In genomic region chrX:56288607-56289006, GRCh38 we compare ENCODE assay signal across 25 cellular contexts. TPM values are rescaled to one million over a fixed set of nuclear protein-coding genes. Genes with fewer than 3 reads are reported as not detected.
DNase-seq lines count a peak whose midpoint lies in the region; ATAC-seq, FAIRE-seq and TF ChIP-seq lines count a peak whose summit lies in the region.
"Had no signal": no experiment of that assay in that cellular context is flagged by ENCODE, and none has a peak within 500 bp of the region (broad histone marks: within the 10 kb centered on the region; RNA-seq: fewer than 3 reads in every experiment).

No MANE protein-coding gene starts in this region.

- H3K36me3 Mint-ChIP-seq in astrocyte (ENCODE audit: low read depth, unreplicated experiment) = no peaks in the 10 kb centered on the region
- H3K36me3 Mint-ChIP-seq: CD14-positive monocyte; CD4-positive, CD25-positive, alpha-beta regulatory T cell had no signal

- H3K27me3 Mint-ChIP-seq in astrocyte (ENCODE audit: low read depth, unreplicated experiment) = no peaks in the 10 kb centered on the region
- H3K27me3 Mint-ChIP-seq: CD4-positive, alpha-beta memory T cell; CD4-positive, CD25-positive, alpha-beta regulatory T cell had no signal

- no peak for TF ChIP-seq EP300 in A549 (IDR thresholded peaks at IDR 0.05)

- no peaks in the 10 kb centered on the region for H4K20me1 ChIP-seq in astrocyte (ENCODE audit: insufficient read depth, low read length)
- H4K20me1 ChIP-seq: BLaER1 had no signal

- no peak overlapping the region for H3K4me2 ChIP-seq in A549
- no peak overlapping the region for H3K4me2 ChIP-seq in astrocyte (ENCODE audit: low read length)
- H3K4me2 ChIP-seq: BLaER1 had no signal

- no peak overlapping the region for H3K27ac Mint-ChIP-seq in astrocyte (ENCODE audit: unreplicated experiment)
- H3K27ac Mint-ChIP-seq: CD14-positive monocyte; CD4-positive, alpha-beta memory T cell; CD4-positive, CD25-positive, alpha-beta regulatory T cell; CD8-positive, alpha-beta memory T cell had no signal

- H3K27ac ChIP-seq in A549 (no peak overlapping the region), astrocyte (ENCODE audit: low read depth, low read length) (no peak overlapping the region)
- H3K27ac ChIP-seq: 22Rv1, BLaER1 had no signal

- TF ChIP-seq RAD21 in A549 (conservative IDR thresholded peaks at IDR 0.05 in 1 of 2, IDR thresholded peaks at IDR 0.05 in 1 of 2) = no peak

- no peaks in the 10 kb centered on the region for H3K79me2 ChIP-seq in astrocyte (ENCODE audit: insufficient read depth, low read length)

- no peaks in the 10 kb centered on the region for H3K36me3 ChIP-seq in astrocyte (ENCODE audit: insufficient read depth, low read length)
- H3K36me3 ChIP-seq: BE2C, BLaER1 had no signal

- H3K9me3 ChIP-seq in A549 (no peaks in the 10 kb centered on the region), astrocyte (ENCODE audit: insufficient read depth, low read depth, low read length) (no peaks in the 10 kb centered on the region)
- H3K9me3 ChIP-seq: BE2C, BLaER1 had no signal

- ATAC-seq in A549 = no peak
- no peak for ATAC-seq in GM21423 (IDR thresholded peaks at IDR 0.05; ENCODE audit: unreplicated experiment)

- no peak overlapping the region for H3K4me3 ChIP-seq in A549
- H3K4me3 ChIP-seq in astrocyte (ENCODE audit: insufficient read depth, low read depth, low read length) = no peak overlapping the region
- H3K4me3 ChIP-seq: BLaER1 had no signal

- TF ChIP-seq CTCF in A549 (IDR thresholded peaks at IDR 0.05) = no peak
- no peak for TF ChIP-seq CTCF in astrocyte (IDR thresholded peaks at IDR 0.05; ENCODE audit: insufficient read depth, low read depth, low read length)

- no peak overlapping the region for H3K9ac ChIP-seq in astrocyte (ENCODE audit: low read length)
- H3K9ac ChIP-seq: BLaER1 had no signal

- WGBS in A549 (ENCODE audit: missing lambda C conversion rate) = 2% methylated on average over 2 of the region's 2 CpGs

- no peaks in the 10 kb centered on the region for H3K27me3 ChIP-seq in astrocyte (ENCODE audit: insufficient read depth, low read length)
- H3K27me3 ChIP-seq: BE2C had no signal

- POLR2A ChIA-PET in A549 (lab: Yijun Ruan, JAX) = no interaction called here

- H3K4me1 ChIP-seq in A549 (no peaks in the 10 kb centered on the region), astrocyte (ENCODE audit: insufficient read depth, low read length) (no peaks in the 10 kb centered on the region)
- H3K4me1 ChIP-seq: BE2C, BLaER1 had no signal

- no peak overlapping the region for H2AFZ ChIP-seq in astrocyte (ENCODE audit: low read depth, low read length)

- DNase-seq in DMS53 (lab: John Stamatoyannopoulos, UW) (peak; percentile 10), DMS53 treated with DMSO at 0.1 percent for 48 hours (lab: John Stamatoyannopoulos, UW; ENCODE audit: unreplicated experiment) (no peak), A549 (ENCODE audit: low read depth in 1 of 2, low spot score in 1 of 2) (no peak), astrocyte (ENCODE audit: low read depth) (no peak), HuH-7.5 (ENCODE audit: low spot score) (no peak)
- DNase-seq: ACHN; BE2C; C1 segment of cervical spinal cord; CD4-positive, alpha-beta memory T cell; CD4-positive, CD25-positive, alpha-beta regulatory T cell; CD8-positive, alpha-beta memory T cell; COR-L47; DMS79 treated with DMSO at 0.1 percent for 48 hours; GF-D8 had no signal

- CTCF ChIA-PET in A549 (lab: Yijun Ruan, JAX) = no interaction called here

- no peak for TF ChIP-seq POLR2A in A549 (IDR thresholded peaks at IDR 0.05; ENCODE audit: low read length)

- no peak for FAIRE-seq in A549 (lab: Jason Lieb, UNC)
- peak; percentile 95 for FAIRE-seq in astrocyte (lab: Jason Lieb, UNC)
- peak; percentile 24 for FAIRE-seq in colon (lab: Jason Lieb, UNC)
- FAIRE-seq: D721Med, G401.6, GM12891, GM19239 had no signal

- H3K9me3 Mint-ChIP-seq in astrocyte (ENCODE audit: unreplicated experiment) = peaks cover 2% of the 10 kb centered on the region

- no peaks in the 10 kb centered on the region for H3K4me1 Mint-ChIP-seq in astrocyte (ENCODE audit: low read depth, unreplicated experiment)
- H3K4me1 Mint-ChIP-seq: CD14-positive monocyte; CD4-positive, alpha-beta memory T cell; CD4-positive, CD25-positive, alpha-beta regulatory T cell; CD8-positive, alpha-beta memory T cell had no signal

- no peak overlapping the region for H3K4me3 Mint-ChIP-seq in astrocyte (ENCODE audit: unreplicated experiment)
- H3K4me3 Mint-ChIP-seq: CD14-positive monocyte; CD4-positive, alpha-beta memory T cell; CD4-positive, CD25-positive, alpha-beta regulatory T cell; CD8-positive, alpha-beta memory T cell had no signal

TF ChIP-seq in A549, 52 proteins besides CTCF, POLR2A, EP300 and RAD21:
- TF ChIP-seq KDM5A (IDR thresholded peaks at IDR 0.05) = no peak
- no peak for TF ChIP-seq ATOH8 (CRISPR knock-in tag; IDR thresholded peaks at IDR 0.05; ENCODE audit: low read depth)
- TF ChIP-seq HOXB5 (CRISPR knock-in tag; IDR thresholded peaks at IDR 0.05) = no peak
- TF ChIP-seq MAFK (IDR thresholded peaks at IDR 0.05; ENCODE audit: partially characterized antibody) = peak; percentile 83
- no peak for TF ChIP-seq ZSCAN20 (CRISPR knock-in tag; IDR thresholded peaks at IDR 0.05)
- no peak for TF ChIP-seq SMC3 (IDR thresholded peaks at IDR 0.05)
- no peak for TF ChIP-seq MYC (IDR thresholded peaks at IDR 0.05; ENCODE audit: borderline replicate concordance, low read length)

RNA-seq across cellular contexts. Expression of gene KLF8, which starts 56.5 kb away (rescaled TPM):
- 0.18 and 0.41 TPM in 2 replicates for polyA plus RNA-seq in A549 (2011; rRNA removed)
- polyA plus RNA-seq in A549 (2012; cell fraction: cytosol; rRNA removed) = 0.03 TPM in 2 replicates
- polyA plus RNA-seq in A549 (2012; cell fraction: nucleus; rRNA removed) = 0.04 and 0.22 TPM in 2 replicates
- 0.01 to 0.06 TPM in 2 of 3 replicates, not detected in the other for polyA plus RNA-seq in A549 (2017; fragmentation: RNase III; extraction: RNeasy Plus Mini Kit Qiagen cat#74134 plus additional on column Dnase treatment)
- 0.24 and 0.58 TPM in 2 replicates for polyA minus RNA-seq in A549 (2011; rRNA and poly(A)+ RNA removed)
- 5.7 and 6.8 TPM in 2 replicates for total RNA-seq in astrocyte
- total RNA-seq: A172, A673 had no signal
